8 cellular contexts compared by ENCODE assay signal in genomic region chr6:84227434-84228197, GRCh38. TPM values are rescaled to one million over a fixed set of nuclear protein-coding genes. Genes with fewer than 3 reads are reported as not detected.
DNase-seq lines count a peak whose midpoint lies in the region; ATAC-seq and TF ChIP-seq lines count a peak whose summit lies in the region.

A gene with protein sequence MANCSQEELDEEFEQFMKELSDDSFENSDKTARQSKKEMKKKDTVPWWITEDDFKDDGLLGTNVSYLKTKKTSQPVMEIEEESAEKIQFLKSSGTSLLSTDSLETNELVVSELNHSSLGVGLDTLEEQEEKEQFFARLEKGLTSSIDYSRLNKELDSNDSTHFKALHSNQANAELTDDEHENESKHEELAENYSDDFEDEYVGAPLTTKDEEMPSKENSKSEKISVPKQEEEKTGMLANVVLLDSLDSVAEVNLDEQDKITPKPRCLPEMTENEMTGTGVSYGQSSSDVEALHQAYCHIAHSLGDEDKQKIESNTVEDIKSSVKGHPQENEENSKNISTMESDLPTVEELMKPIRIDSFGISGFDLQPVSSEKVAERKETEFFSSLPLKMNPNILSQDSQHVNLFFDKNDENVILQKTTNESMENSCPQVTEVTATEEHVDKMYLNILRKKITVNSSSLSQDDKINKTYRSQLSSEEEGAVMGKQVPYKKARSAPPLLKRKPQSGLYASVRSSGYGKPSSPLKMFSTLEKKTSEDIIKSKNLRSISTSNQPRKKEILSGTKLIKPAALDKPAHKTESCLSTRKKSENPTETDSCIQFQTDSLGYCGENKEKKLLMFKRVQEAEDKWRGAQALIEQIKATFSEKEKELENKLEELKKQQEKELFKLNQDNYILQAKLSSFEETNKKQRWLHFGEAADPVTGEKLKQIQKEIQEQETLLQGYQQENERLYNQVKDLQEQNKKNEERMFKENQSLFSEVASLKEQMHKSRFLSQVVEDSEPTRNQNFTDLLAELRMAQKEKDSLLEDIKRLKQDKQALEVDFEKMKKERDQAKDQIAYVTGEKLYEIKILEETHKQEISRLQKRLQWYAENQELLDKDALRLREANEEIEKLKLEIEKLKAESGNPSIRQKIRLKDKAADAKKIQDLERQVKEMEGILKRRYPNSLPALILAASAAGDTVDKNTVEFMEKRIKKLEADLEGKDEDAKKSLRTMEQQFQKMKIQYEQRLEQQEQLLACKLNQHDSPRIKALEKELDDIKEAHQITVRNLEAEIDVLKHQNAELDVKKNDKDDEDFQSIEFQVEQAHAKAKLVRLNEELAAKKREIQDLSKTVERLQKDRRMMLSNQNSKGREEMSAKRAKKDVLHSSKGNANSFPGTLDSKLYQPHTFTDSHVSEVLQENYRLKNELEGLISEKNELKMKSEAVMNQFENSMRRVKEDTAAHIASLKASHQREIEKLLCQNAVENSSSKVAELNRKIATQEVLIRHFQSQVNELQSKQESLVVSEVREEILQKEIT (N-terminal part only) (minus strand): TSS chr6:84227643. CDS start chr6:84226393, 1,250 bp downstream.

- H3K27me3 ChIP-seq in heart right ventricle, result peaks cover 0 to 25% (median 9%) of the 10 kb centered on the region in 7 donors
- H3K27me3 ChIP-seq in upper lobe of left lung, result no peaks in the 10 kb centered on the region

- peaks cover 0 to 15% (median 7%) of the 10 kb centered on the region in 9 donors for H3K4me1 ChIP-seq in heart right ventricle
- peaks cover 5 to 19% (median 8%) of the 10 kb centered on the region in 4 donors for H3K4me1 ChIP-seq in upper lobe of left lung

- H3K9me3 ChIP-seq in heart right ventricle (no peaks in the 10 kb centered on the region), upper lobe of left lung (no peaks in the 10 kb centered on the region)

- TF ChIP-seq EP300 in upper lobe of left lung (IDR thresholded peaks at IDR 0.05), result peak in 1 of 4 donors; percentile 11

- peak within 1 kb of the TSS; percentile 83 for H3K27ac Mint-ChIP-seq in activated naive CD8-positive, alpha-beta T cell treated with anti-CD3 and anti-CD28 coated beads, Interleukin-2, amount 50 U/mL, for 24 hours

- H3K27me3 Mint-ChIP-seq in activated naive CD8-positive, alpha-beta T cell treated with anti-CD3 and anti-CD28 coated beads, Interleukin-2, amount 50 U/mL, for 24 hours, result peaks cover 6% of the 10 kb centered on the region

- peak; percentile 89 for DNase-seq in GM12865 (ENCODE audit: low read depth)
- peak; percentile 93 for DNase-seq in NCI-H1105 (lab: John Stamatoyannopoulos, UW)
- peak; percentile 92 for DNase-seq in SKM-1 treated with dmso at 0.1 percent for 144 hours (lab: John Stamatoyannopoulos, UW; ENCODE audit: unreplicated experiment)
- DNase-seq in activated naive CD8-positive, alpha-beta T cell treated with anti-CD3 and anti-CD28 coated beads, Interleukin-2, amount 50 U/mL, for 24 hours, result peak; percentile 86
- DNase-seq in heart right ventricle, result peak; percentile 90 to 92
- peak; percentile 93 to 99 (median 96) for DNase-seq in posterior cingulate gyrus
- peak; percentile 91 to 95 for DNase-seq in upper lobe of left lung

- 0% methylated on average over 40 of the region's 40 CpGs for WGBS in heart right ventricle, 2 donors
- WGBS in upper lobe of left lung, 2 donors, result 1% methylated on average over 23 to 40 of the region's 40 CpGs

- no peaks in the 10 kb centered on the region for H3K9me3 Mint-ChIP-seq in activated naive CD8-positive, alpha-beta T cell treated with anti-CD3 and anti-CD28 coated beads, Interleukin-2, amount 50 U/mL, for 24 hours

- H3K36me3 ChIP-seq in heart right ventricle, result no peaks in the 10 kb centered on the region
- H3K36me3 ChIP-seq in upper lobe of left lung, result no peaks in the 10 kb centered on the region

- peaks cover 17% of the 10 kb centered on the region for H3K4me1 Mint-ChIP-seq in activated naive CD8-positive, alpha-beta T cell treated with anti-CD3 and anti-CD28 coated beads, Interleukin-2, amount 50 U/mL, for 24 hours

- peak within 1 kb of the TSS; percentile 91 for H3K4me3 Mint-ChIP-seq in activated naive CD8-positive, alpha-beta T cell treated with anti-CD3 and anti-CD28 coated beads, Interleukin-2, amount 50 U/mL, for 24 hours

- TF ChIP-seq POLR2A in upper lobe of left lung (IDR thresholded peaks at IDR 0.05), result peak in 1 of 4 donors; percentile 40

- peak within 1 kb of the TSS; percentile 66 for H3K4me3 ChIP-seq in GM12865 (ENCODE audit: low read depth, low read length)
- H3K4me3 ChIP-seq in heart right ventricle, result peak within 1 kb of the TSS; percentile 66 to 90 (median 82)
- peak within 1 kb of the TSS; percentile 60 to 91 (median 80) for H3K4me3 ChIP-seq in upper lobe of left lung

- intact Hi-C loops in heart right ventricle (cut with DNase I), result loop anchor here in 5 of 10 donors (2.0 to 10.0 kb wide), 5 partner anchors 339 to 613 kb away; no protein-coding TSS in a partner anchor
- intact Hi-C loops in posterior cingulate gyrus (cut with DNase I), result loop anchor here (2.0 to 10.0 kb wide), 4 partner anchors 343 to 1097 kb away; partner anchors contain the start of genes CYB5R4, RIPPLY2 and SNAP91

- peaks cover 2% of the 10 kb centered on the region for H3K36me3 Mint-ChIP-seq in activated naive CD8-positive, alpha-beta T cell treated with anti-CD3 and anti-CD28 coated beads, Interleukin-2, amount 50 U/mL, for 24 hours (ENCODE audit: low read depth)

- H3K27ac ChIP-seq in heart right ventricle (peak within 1 kb of the TSS; percentile 78 to 94 (median 86)), upper lobe of left lung (peak within 1 kb of the TSS; percentile 76 to 90 (median 89))

- ATAC-seq in HG02642 (IDR thresholded peaks at IDR 0.05; ENCODE audit: poor library complexity, unreplicated experiment) (peak; percentile 99), heart right ventricle (peak; percentile 97 to 99 (median 98)), upper lobe of left lung (ENCODE audit: low FRiP score in 2 of 2) (peak; percentile 95 to 98)
- peak; percentile 95 for ATAC-seq in activated naive CD8-positive, alpha-beta T cell treated with anti-CD3 and anti-CD28 coated beads, Interleukin-2, amount 50 U/mL, for 24 hours

- TF ChIP-seq CTCF in GM12865 (IDR thresholded peaks at IDR 0.05; ENCODE audit: insufficient read depth, low read depth, low read length, missing control alignments), result peak; percentile 66
- peak; percentile 29 to 82 (median 68) for TF ChIP-seq CTCF in heart right ventricle (IDR thresholded peaks at IDR 0.05)
- TF ChIP-seq CTCF in upper lobe of left lung (IDR thresholded peaks at IDR 0.05), result peak; percentile 41 to 68 (median 58)

RNA-seq across cellular contexts. Expression of the gene that starts here (rescaled TPM):
- total RNA-seq in heart right ventricle (1 to 10 TPM; 2.7 to 5.6 (median 3.8) TPM), upper lobe of left lung (10 to 100 TPM in 5 of 6 donors, 1 to 10 TPM in 1; 4.6 to 27.6 (median 11.4) TPM)
- 1 to 10 TPM; 2.1 to 4.2 TPM for polyA plus RNA-seq in heart right ventricle

Comparison
In these comparisons a context has a peak if more than half of its experiments do, and no peak if none do; other contexts are left out.
1. Peak in every context shown above with its lines: DNase-seq, ATAC-seq, H3K4me3 ChIP-seq and H3K27ac ChIP-seq.